In genomic region chr3:127589600-127590281, GRCh38 we compare ENCODE assay signal across 8 cellular contexts. TPM values are rescaled to one million over a fixed set of nuclear protein-coding genes. Genes with fewer than 3 reads are reported as not detected.
A peak's percentile ranks its signal among the peaks of the same experiment; 100 is the strongest.
DNase-seq lines count a peak whose midpoint lies in the region; ATAC-seq, FAIRE-seq and TF ChIP-seq lines count a peak whose summit lies in the region.

No MANE protein-coding gene starts in this region.

- H3K4me2 ChIP-seq in HCT116 (ENCODE audit: low read length) = peak overlapping the region; percentile 99

- peak; percentile 0; the same call in 1 of the 2 replicates for ATAC-seq in HCT116

- H3K9ac ChIP-seq in HCT116 (ENCODE audit: low read length) (peak overlapping the region; percentile 95), mucosa of rectum (ENCODE audit: low read depth in 1 of 2, low read length in 2 of 2) (peak overlapping the region; percentile 83 to 85)

- no peaks in the 10 kb centered on the region for H3K27me3 ChIP-seq in GM06990 (replicated peaks; ENCODE audit: control insufficient read depth, insufficient read depth, low read length)
- H3K27me3 ChIP-seq in HCT116 (ENCODE audit: insufficient read depth, low read length) = no peaks in the 10 kb centered on the region
- no peaks in the 10 kb centered on the region for H3K27me3 ChIP-seq in SJSA1 (replicated peaks)
- no peaks in the 10 kb centered on the region for H3K27me3 ChIP-seq in effector memory CD4-positive, alpha-beta T cell (replicated peaks; ENCODE audit: control insufficient read depth, insufficient read depth, low read length, poor library complexity, severe bottlenecking)
- no peaks in the 10 kb centered on the region for H3K27me3 ChIP-seq in mucosa of rectum (ENCODE audit: control insufficient read depth in 2 of 2, insufficient read depth in 2 of 2, low read length in 2 of 2)
- H3K27me3 ChIP-seq in uterus = no peaks in the 10 kb centered on the region

- RAD21 ChIA-PET in HCT116 (lab: Charles Lee; ENCODE audit: low non-redundant PET in 1 of 2, low total read pairs in 2 of 2, uncharacterized antibody in 2 of 2, unreplicated experiment in 2 of 2) = interaction anchor here in 1 of 2 experiments (0.7 kb wide), 1 partner anchor 366 kb away, joined by 4 read pairs; no protein-coding TSS in a partner anchor

- no peaks in the 10 kb centered on the region for H3K9me2 ChIP-seq in HCT116 (ENCODE audit: insufficient read depth)

- FAIRE-seq in urothelium cell line (lab: Jason Lieb, UNC) = no peak

- DNase-seq in GM06990 (ENCODE audit: extremely low read depth, insufficient read length) (no peak), HCT116 (ENCODE audit: low read depth, low spot score) (no peak), SJSA1 (ENCODE audit: low read depth in 1 of 2, low spot score in 2 of 2) (peak in 1 of 2 experiments; percentile 29), uterus (no peak), urothelium cell line (ENCODE audit: low spot score) (no peak), NCI-H2196 treated with DMSO at 0.1 percent for 48 hours (lab: John Stamatoyannopoulos, UW; ENCODE audit: unreplicated experiment) (no peak)
- DNase-seq in effector memory CD4-positive, alpha-beta T cell = no peak

- H3K4me1 ChIP-seq in HCT116 (ENCODE audit: control insufficient read depth in 1 of 2, insufficient read depth in 2 of 2, low read length in 2 of 2) = peaks cover 18 to 32% of the 10 kb centered on the region in 2 experiments
- H3K4me1 ChIP-seq in SJSA1 (replicated peaks) = peaks cover 30% of the 10 kb centered on the region
- H3K4me1 ChIP-seq in effector memory CD4-positive, alpha-beta T cell (ENCODE audit: control insufficient read depth, insufficient read depth, low read length, poor library complexity, severe bottlenecking) = peaks cover 21% of the 10 kb centered on the region
- peaks cover 26 to 28% of the 10 kb centered on the region in 2 donors for H3K4me1 ChIP-seq in mucosa of rectum (ENCODE audit: control insufficient read depth in 2 of 2, insufficient read depth in 2 of 2, low read length in 2 of 2)
- H3K4me1 ChIP-seq in uterus = peaks cover 0 to 3% of the 10 kb centered on the region in 2 donors

- TF ChIP-seq RAD21 in HCT116 (IDR thresholded peaks at IDR 0.05; ENCODE audit: low read depth) = no peak

- no peaks in the 10 kb centered on the region for H4K20me1 ChIP-seq in HCT116 (ENCODE audit: insufficient read depth)

- H3K27ac ChIP-seq in HCT116 (ENCODE audit: low read depth, low read length) = peak overlapping the region; percentile 97
- peak overlapping the region; percentile 89 for H3K27ac ChIP-seq in SJSA1
- peak overlapping the region; percentile 70 for H3K27ac ChIP-seq in effector memory CD4-positive, alpha-beta T cell (ENCODE audit: insufficient read depth, low read length, poor library complexity, severe bottlenecking)
- peak overlapping the region; percentile 90 to 93 for H3K27ac ChIP-seq in mucosa of rectum (ENCODE audit: low read depth in 2 of 2, low read length in 2 of 2)
- peak overlapping the region; percentile 90 to 91 for H3K27ac ChIP-seq in uterus

- H2AFZ ChIP-seq in HCT116 (ENCODE audit: low read depth, low read length, poor library complexity, severe bottlenecking) = no peak overlapping the region

- H3K9me3 ChIP-seq in HCT116 (ENCODE audit: control insufficient read depth in 1 of 2, insufficient read depth in 1 of 2, low read depth in 1 of 2, low read length in 2 of 2) (no peaks in the 10 kb centered on the region), SJSA1 (replicated peaks) (no peaks in the 10 kb centered on the region), mucosa of rectum (ENCODE audit: control insufficient read depth in 2 of 2, low read length in 2 of 2) (no peaks in the 10 kb centered on the region), uterus (no peaks in the 10 kb centered on the region)
- H3K9me3 ChIP-seq in effector memory CD4-positive, alpha-beta T cell (ENCODE audit: control insufficient read depth, low read length) = no peaks in the 10 kb centered on the region

- H3K79me2 ChIP-seq in HCT116 (ENCODE audit: insufficient read depth, low read length) = peaks cover 54% of the 10 kb centered on the region

- intact Hi-C loops in HCT116 (cut with micrococcal nuclease) (loop anchor here (10.0 kb wide), 2 partner anchors 465 to 545 kb away; partner anchors contain the start of gene SEC61A1), uterus (cut with DNase I; ENCODE audit: low total_unique reads) (loop anchor here (10.0 kb wide), 1 partner anchor 85 kb away; the partner anchor contains the start of gene ABTB1)

- POLR2A ChIA-PET in HCT116 (lab: Charles Lee) = interaction anchor here (1.8 kb wide), 1 partner anchor 9 kb away, joined by 4 read pairs; no protein-coding TSS in a partner anchor

- TF ChIP-seq POLR2A in HCT116 (IDR thresholded peaks at IDR 0.05; ENCODE audit: borderline replicate concordance, extremely low read depth, insufficient read depth, insufficient read length) = no peak
- TF ChIP-seq POLR2A in uterus (IDR thresholded peaks at IDR 0.05) = no peak

- no TSS peak for BruUV-seq in HCT116 (replicated peaks; lab: Mats Ljungman, UMichigan)

- peak overlapping the region; percentile 93 for H3K4me3 ChIP-seq in GM06990 (replicated peaks; ENCODE audit: low read depth, low read length)
- H3K4me3 ChIP-seq in HCT116 (replicated peaks in 1 of 2; ENCODE audit: low read depth in 1 of 2, low read length in 2 of 2) = peak overlapping the region; percentile 78 to 95
- peak overlapping the region; percentile 87 for H3K4me3 ChIP-seq in SJSA1
- peak overlapping the region; percentile 78 for H3K4me3 ChIP-seq in effector memory CD4-positive, alpha-beta T cell (ENCODE audit: insufficient read depth, low read depth, low read length, poor library complexity, severe bottlenecking)
- peak overlapping the region; percentile 84 to 89 for H3K4me3 ChIP-seq in mucosa of rectum (ENCODE audit: low read length in 2 of 2)
- peak overlapping the region; percentile 54 to 93 for H3K4me3 ChIP-seq in uterus

- CTCF ChIA-PET in HCT116 (lab: Charles Lee) = interaction anchor here (1.0 kb wide), 1 partner anchor 15 kb away, joined by 3 read pairs; no protein-coding TSS in a partner anchor

- TF ChIP-seq CTCF in GM06990 (IDR thresholded peaks at IDR 0.05; ENCODE audit: insufficient read depth, low read length, poor library complexity, severe bottlenecking) = no peak
- TF ChIP-seq CTCF in HCT116 (IDR thresholded peaks at IDR 0.05 in 2 of 3, conservative IDR thresholded peaks at IDR 0.05 in 1 of 3; ENCODE audit: borderline replicate concordance in 1 of 3, insufficient read depth in 1 of 3, low read depth in 2 of 3, low read length in 2 of 3) = no peak
- no peak for TF ChIP-seq CTCF in uterus (IDR thresholded peaks at IDR 0.05)

- H3K36me3 ChIP-seq in GM06990 (ENCODE audit: control insufficient read depth, insufficient read depth, low read length) (peaks cover 7% of the 10 kb centered on the region), HCT116 (ENCODE audit: control insufficient read depth in 1 of 2, insufficient read depth in 2 of 2, low read length in 2 of 2) (peaks cover 0 to 7% of the 10 kb centered on the region in 2 experiments; a peak in 1 of 4 replicates), SJSA1 (peaks cover 28% of the 10 kb centered on the region), mucosa of rectum (ENCODE audit: control insufficient read depth in 2 of 2, insufficient read depth in 2 of 2, low read length in 2 of 2) (peaks cover 0 to 2% of the 10 kb centered on the region in 2 donors), uterus (no peaks in the 10 kb centered on the region)
- H3K36me3 ChIP-seq in effector memory CD4-positive, alpha-beta T cell (ENCODE audit: control insufficient read depth, insufficient read depth, low read length) = no peaks in the 10 kb centered on the region

TF ChIP-seq in HCT116, 20 proteins besides CTCF, POLR2A, EP300 and RAD21 (continues in another document):
- no peak for TF ChIP-seq CEBPB (IDR thresholded peaks at IDR 0.05; ENCODE audit: low read depth)
- no peak for TF ChIP-seq ZNF274 (IDR thresholded peaks at IDR 0.05; ENCODE audit: low read depth, low read length)
- no peak for TF ChIP-seq MAX (IDR thresholded peaks at IDR 0.05)
- TF ChIP-seq SIN3A (IDR thresholded peaks at IDR 0.05; ENCODE audit: low read depth) = no peak
- no peak for TF ChIP-seq JUND (IDR thresholded peaks at IDR 0.05)
- no peak for TF ChIP-seq EZH2phosphoT487 (IDR thresholded peaks at IDR 0.05; ENCODE audit: borderline replicate concordance)
- TF ChIP-seq CBX3 (IDR thresholded peaks at IDR 0.05; ENCODE audit: low read depth) = no peak
- no peak for TF ChIP-seq ELF1 (IDR thresholded peaks at IDR 0.05; ENCODE audit: borderline replicate concordance, low read depth)
- TF ChIP-seq TCF7L2 (IDR thresholded peaks at IDR 0.05; ENCODE audit: borderline replicate concordance, extremely low read depth, insufficient read depth, insufficient read length) = no peak
- TF ChIP-seq ZBTB33 (IDR thresholded peaks at IDR 0.05; ENCODE audit: extremely low read depth, insufficient replicate concordance, low read length) = no peak
- no peak for TF ChIP-seq SRF (IDR thresholded peaks at IDR 0.05; ENCODE audit: low read depth)

RNA-seq across cellular contexts. Expression of gene TPRA1, which starts 0.8 kb away (rescaled TPM):
- total RNA-seq in HCT116 (2021; ENCODE audit: unreplicated experiment) (35.1 TPM), uterus (10 to 100 TPM; 22.4 to 72.5 (median 37.7) TPM)
- 31.4 and 31.8 TPM in 2 replicates for polyA plus RNA-seq in HCT116 (2012)
- 60.5 and 73.9 TPM in 2 replicates for total RNA-seq in SJSA1 (2014; rRNA removed; shearing (Covaris generic))

RNA-seq across cellular contexts. Expression of gene MCM2, which starts 8.5 kb away (rescaled TPM):
- total RNA-seq in HCT116 (2021; ENCODE audit: unreplicated experiment) (145 TPM), uterus (10 to 100 TPM in 2 of 4 donors, 1 to 10 TPM in 2; 5.9 to 80.3 (median 15.7) TPM)
- polyA plus RNA-seq in HCT116 (2012) = 88.8 and 90.6 TPM in 2 replicates
- 90.1 and 130 TPM in 2 replicates for total RNA-seq in SJSA1 (2014; rRNA removed; shearing (Covaris generic))

RNA-seq across cellular contexts. Expression of gene PODXL2, which starts 39.2 kb away (rescaled TPM):
- total RNA-seq in HCT116 (2021; ENCODE audit: unreplicated experiment) (5.7 TPM), uterus (10 to 100 TPM in 1 of 4 donors, 1 to 10 TPM in 1, not detected in 2; 1.5 to 13.5 TPM)
- 4.4 and 5.2 TPM in 2 replicates for polyA plus RNA-seq in HCT116 (2012)
- total RNA-seq in SJSA1 (2014; rRNA removed; shearing (Covaris generic)) = 0.94 and 2.6 TPM in 2 replicates
